In genomic region chr6:63803371-63803770, GRCh38 we compare ENCODE assay signal across 21 cellular contexts.
"Had no signal": no experiment of that assay in that cellular context is flagged by ENCODE, and none has a peak within 500 bp of the region (broad histone marks: within the 10 kb centered on the region; RNA-seq: fewer than 3 reads in every experiment).

No MANE protein-coding gene starts in this region.

- H3K4me3 ChIP-seq: colonic mucosa, heart left ventricle, psoas muscle, skin epidermis, thoracic aorta, upper lobe of right lung had no signal

- DNase-seq: activated B cell treated with CpG ODN at 0.5 μM for 24 hours; activated CD4-positive, alpha-beta memory T cell treated with anti-CD3 and anti-CD28 coated beads, Interleukin-2, amount 10 ng/mL, durations not matched to agents 7 days and 5 days; activated CD4-positive, alpha-beta T cell treated with anti-CD3 and anti-CD28 coated beads for 4 hours; activated CD8-positive, alpha-beta memory T cell treated with anti-CD3 and anti-CD28 coated beads, Interleukin-2, amount 10 ng/mL, durations not matched to agents 7 days and 5 days; activated naive CD4-positive, alpha-beta T cell treated with anti-CD3 and anti-CD28 coated beads for 36 hours; activated naive CD8-positive, alpha-beta T cell treated with anti-CD3 and anti-CD28 coated beads, Interleukin-2, amount 50 U/mL, for 24 hours; aorta; colonic mucosa; heart left ventricle; immature natural killer cell; psoas muscle; right cardiac atrium; stimulated activated CD4-positive, alpha-beta T cell treated with anti-CD3 and anti-CD28 coated beads, Interleukin-15, amount 100 ng/mL, for 24 hours; stimulated activated CD4-positive, alpha-beta T cell treated with anti-CD3 and anti-CD28 coated beads, Interleukin-4, amount 100 ng/mL, for 1 hour; stimulated activated naive CD8-positive, alpha-beta T cell treated with anti-CD3 and anti-CD28 coated beads, Interleukin-15, amount 100 ng/mL, for 72 hours; T-helper 1 cell; T-helper 9 cell; upper lobe of right lung had no signal

- H3K27ac ChIP-seq: colonic mucosa, heart left ventricle, psoas muscle, skin epidermis, thoracic aorta, upper lobe of right lung had no signal

- H3K36me3 ChIP-seq: brain microvascular endothelial cell, colonic mucosa, heart left ventricle, thoracic aorta, upper lobe of right lung had no signal

- H3K9me3 ChIP-seq: colonic mucosa, heart left ventricle, psoas muscle, thoracic aorta, upper lobe of right lung had no signal

- H3K27me3 ChIP-seq: brain microvascular endothelial cell, colonic mucosa, heart left ventricle, upper lobe of right lung had no signal

- H3K4me1 ChIP-seq: colonic mucosa had no signal
